ENCODE assay signal across 37 cellular contexts in the genomic region with DNA sequence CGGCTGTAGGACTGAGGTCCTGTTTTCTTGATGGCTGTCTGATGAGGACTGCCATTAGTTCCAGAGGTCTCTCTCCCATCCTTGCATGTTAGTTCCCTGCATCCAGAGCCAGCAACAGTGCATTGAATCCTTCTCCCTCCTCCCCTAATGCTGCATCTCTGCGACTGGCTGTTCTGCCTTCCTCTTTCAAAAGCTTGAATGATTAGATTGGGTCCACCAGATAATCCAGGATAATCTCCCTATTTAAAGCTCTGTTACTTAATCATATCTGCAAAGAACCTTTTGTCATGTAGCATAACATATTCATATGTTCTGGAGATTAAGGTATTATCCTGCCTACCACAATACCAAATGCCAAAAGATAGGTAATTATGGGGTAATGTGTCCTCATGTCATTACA.
"Had no signal": no experiment of that assay in that cellular context is flagged by ENCODE, and none has a peak within 500 bp of the region (broad histone marks: within the 10 kb centered on the region; RNA-seq: fewer than 3 reads in every experiment).

No MANE protein-coding gene starts in this region.

- H3K4me3 Mint-ChIP-seq: activated CD4-positive, alpha-beta memory T cell treated with anti-CD3 and anti-CD28 coated beads, Interleukin-2, amount 10 ng/mL, durations not matched to agents 7 days and 5 days; activated CD4-positive, alpha-beta T cell treated with anti-CD3 and anti-CD28 coated beads for 36 hours; activated CD4-positive, alpha-beta T cell treated with anti-CD3 and anti-CD28 coated beads, Interleukin-2, amount 10 ng/mL, durations not matched to agents 7 days and 5 days; activated CD8-positive, alpha-beta memory T cell treated with anti-CD3 and anti-CD28 coated beads, Interleukin-2, amount 10 ng/mL, durations not matched to agents 7 days and 5 days; activated CD8-positive, alpha-beta T cell treated with anti-CD3 and anti-CD28 coated beads, Interleukin-2, amount 10 ng/mL, durations not matched to agents 7 days and 5 days; activated naive CD4-positive, alpha-beta T cell treated with anti-CD3 and anti-CD28 coated beads, Interleukin-2, amount 10 ng/mL, durations not matched to agents 7 days and 5 days; activated naive CD4-positive, alpha-beta T cell treated with anti-CD3 and anti-CD28 coated beads, Interleukin-2, amount 50 U/mL, for 24 hours; activated naive CD8-positive, alpha-beta T cell; activated naive CD8-positive, alpha-beta T cell treated with anti-CD3 and anti-CD28 coated beads, Interleukin-2, amount 10 ng/mL, durations not matched to agents 7 days and 5 days; activated naive CD8-positive, alpha-beta T cell treated with anti-CD3 and anti-CD28 coated beads, Interleukin-2, amount 50 U/mL, for 24 hours; activated T-cell treated with anti-CD3 and anti-CD28 coated beads, Interleukin-2, amount 50 U/mL, for 24 hours; brain; central memory CD8-positive, alpha-beta T cell; T-helper 1 cell treated with Interleukin-12 subunit alpha and Interleukin-12 subunit beta and Interleukin-4 antibody, amounts not matched to agents 30 μg/mL and 1 μg/mL, for 36 hours; T-helper 2 cell treated with Interferon-gamma antibody and Interleukin-4, amounts not matched to agents 5 μg/mL and 100 μg/mL, for 36 hours; WTC11 had no signal

- H3K36me3 Mint-ChIP-seq: activated CD8-positive, alpha-beta memory T cell treated with anti-CD3 and anti-CD28 coated beads, Interleukin-2, amount 10 ng/mL, durations not matched to agents 7 days and 5 days; activated naive CD4-positive, alpha-beta T cell treated with anti-CD3 and anti-CD28 coated beads, Interleukin-2, amount 10 ng/mL, durations not matched to agents 7 days and 5 days; activated naive CD4-positive, alpha-beta T cell treated with anti-CD3 and anti-CD28 coated beads, Interleukin-2, amount 50 U/mL, for 24 hours; activated naive CD8-positive, alpha-beta T cell; activated naive CD8-positive, alpha-beta T cell treated with anti-CD3 and anti-CD28 coated beads, Interleukin-2, amount 10 ng/mL, durations not matched to agents 7 days and 5 days; brain; WTC11 had no signal

- ATAC-seq: activated CD4-positive, alpha-beta T cell treated with anti-CD3 and anti-CD28 coated beads for 36 hours; activated CD4-positive, CD25-positive, alpha-beta regulatory T cell treated with anti-CD3 and anti-CD28 coated beads, Interleukin-2, amount 50 U/mL, for 24 hours; activated CD8-positive, alpha-beta memory T cell treated with anti-CD3 and anti-CD28 coated beads, Interleukin-2, amount 10 ng/mL, durations not matched to agents 7 days and 5 days; activated CD8-positive, alpha-beta T cell treated with anti-CD3 and anti-CD28 coated beads, Interleukin-2, amount 10 ng/mL, durations not matched to agents 7 days and 5 days; activated naive CD8-positive, alpha-beta T cell treated with anti-CD3 and anti-CD28 coated beads, Interleukin-2, amount 50 U/mL, for 24 hours; WTC11 had no signal

- H3K27me3 Mint-ChIP-seq: activated CD4-positive, alpha-beta memory T cell treated with anti-CD3 and anti-CD28 coated beads, Interleukin-2, amount 10 ng/mL, durations not matched to agents 7 days and 5 days; activated CD4-positive, alpha-beta T cell treated with anti-CD3 and anti-CD28 coated beads for 36 hours; activated CD4-positive, alpha-beta T cell treated with anti-CD3 and anti-CD28 coated beads, Interleukin-2, amount 10 ng/mL, durations not matched to agents 7 days and 5 days; activated CD8-positive, alpha-beta memory T cell treated with anti-CD3 and anti-CD28 coated beads, Interleukin-2, amount 10 ng/mL, durations not matched to agents 7 days and 5 days; activated naive CD4-positive, alpha-beta T cell treated with anti-CD3 and anti-CD28 coated beads, Interleukin-2, amount 10 ng/mL, durations not matched to agents 7 days and 5 days; activated naive CD4-positive, alpha-beta T cell treated with anti-CD3 and anti-CD28 coated beads, Interleukin-2, amount 50 U/mL, for 24 hours; activated naive CD8-positive, alpha-beta T cell; activated naive CD8-positive, alpha-beta T cell treated with anti-CD3 and anti-CD28 coated beads, Interleukin-2, amount 10 ng/mL, durations not matched to agents 7 days and 5 days; activated naive CD8-positive, alpha-beta T cell treated with anti-CD3 and anti-CD28 coated beads, Interleukin-2, amount 50 U/mL, for 24 hours; activated T-cell treated with anti-CD3 and anti-CD28 coated beads, Interleukin-2, amount 50 U/mL, for 24 hours; central memory CD8-positive, alpha-beta T cell had no signal

- H3K27me3 ChIP-seq: ascending aorta, cardiac muscle cell had no signal

- H3K36me3 ChIP-seq: ascending aorta, cardiac muscle cell had no signal

- H3K27ac ChIP-seq: ascending aorta, cardiac muscle cell, VCaP had no signal

- DNase-seq: activated CD4-positive, alpha-beta memory T cell treated with anti-CD3 and anti-CD28 coated beads, Interleukin-2, amount 10 ng/mL, durations not matched to agents 7 days and 5 days; activated CD4-positive, alpha-beta T cell treated with anti-CD3 and anti-CD28 coated beads for 1 hour; activated CD4-positive, alpha-beta T cell treated with anti-CD3 and anti-CD28 coated beads for 36 hours; activated CD4-positive, alpha-beta T cell treated with anti-CD3 and anti-CD28 coated beads for 48 hours; activated CD4-positive, alpha-beta T cell treated with anti-CD3 and anti-CD28 coated beads, Interleukin-2, amount 10 ng/mL, durations not matched to agents 7 days and 5 days; activated CD4-positive, alpha-beta T cell treated with anti-CD3 and anti-CD28 coated beads, Interleukin-2, amount 50 U/mL, for 48 hours; activated CD4-positive, CD25-positive, alpha-beta regulatory T cell; activated CD8-positive, alpha-beta memory T cell treated with anti-CD3 and anti-CD28 coated beads for 24 hours; activated CD8-positive, alpha-beta memory T cell treated with anti-CD3 and anti-CD28 coated beads, Interleukin-2, amount 10 ng/mL, durations not matched to agents 7 days and 5 days; activated CD8-positive, alpha-beta memory T cell treated with anti-CD3 and anti-CD28 coated beads, Interleukin-2, amount 50 U/mL, for 48 hours; activated CD8-positive, alpha-beta T cell treated with anti-CD3 and anti-CD28 coated beads, Interleukin-2, amount 10 ng/mL, durations not matched to agents 7 days and 5 days; activated effector memory CD4-positive, alpha-beta T cell treated with Interleukin-2 at 50 U/mL for 16 hours; activated gamma-delta T cell; activated naive CD4-positive, alpha-beta T cell treated with anti-CD3 and anti-CD28 coated beads, Interleukin-2, amount 10 ng/mL, durations not matched to agents 7 days and 5 days; activated naive CD4-positive, alpha-beta T cell treated with Interleukin-2 at 50 U/mL for 16 hours; activated naive CD8-positive, alpha-beta T cell treated with anti-CD3 and anti-CD28 coated beads, Interleukin-2, amount 10 ng/mL, durations not matched to agents 7 days and 5 days; activated naive CD8-positive, alpha-beta T cell treated with anti-CD3 and anti-CD28 coated beads, Interleukin-2, amount 50 U/mL, for 24 hours; activated T-cell treated with anti-CD3 and anti-CD28 coated beads, Interleukin-2, amount 50 U/mL, for 24 hours; activated T-cell treated with anti-CD3 and anti-CD28 coated beads, Interleukin-2, amount 50 U/mL, for 48 hours; amygdala; anterior cingulate cortex; caudate nucleus; cerebellar nuclear complex; T-helper 2 cell; T-helper 9 cell had no signal

- H3K9me3 Mint-ChIP-seq: activated CD4-positive, alpha-beta memory T cell treated with anti-CD3 and anti-CD28 coated beads, Interleukin-2, amount 10 ng/mL, durations not matched to agents 7 days and 5 days; activated CD4-positive, alpha-beta T cell treated with anti-CD3 and anti-CD28 coated beads, Interleukin-2, amount 10 ng/mL, durations not matched to agents 7 days and 5 days; activated T-helper 2 cell treated with anti-CD3 and anti-CD28 coated beads, Interferon-gamma antibody, Interleukin-2, Interleukin-4, amounts not matched to agents 10 μg/mL and 5 μg/mL and 100 μg/mL, durations not matched to agents 14 hours and 24 hours and 36 hours; brain; T-helper 1 cell treated with Interleukin-12 subunit alpha and Interleukin-12 subunit beta and Interleukin-4 antibody, amounts not matched to agents 30 μg/mL and 1 μg/mL, for 36 hours; T-helper 2 cell treated with Interferon-gamma antibody and Interleukin-4, amounts not matched to agents 5 μg/mL and 100 μg/mL, for 36 hours; WTC11 had no signal

- H3K4me1 Mint-ChIP-seq: activated CD4-positive, alpha-beta memory T cell treated with anti-CD3 and anti-CD28 coated beads, Interleukin-2, amount 10 ng/mL, durations not matched to agents 7 days and 5 days; activated CD4-positive, alpha-beta T cell treated with anti-CD3 and anti-CD28 coated beads for 36 hours; activated CD4-positive, alpha-beta T cell treated with anti-CD3 and anti-CD28 coated beads, Interleukin-2, amount 10 ng/mL, durations not matched to agents 7 days and 5 days; activated CD8-positive, alpha-beta memory T cell treated with anti-CD3 and anti-CD28 coated beads, Interleukin-2, amount 10 ng/mL, durations not matched to agents 7 days and 5 days; activated naive CD4-positive, alpha-beta T cell treated with anti-CD3 and anti-CD28 coated beads, Interleukin-2, amount 10 ng/mL, durations not matched to agents 7 days and 5 days; activated naive CD4-positive, alpha-beta T cell treated with anti-CD3 and anti-CD28 coated beads, Interleukin-2, amount 50 U/mL, for 24 hours; activated naive CD8-positive, alpha-beta T cell treated with anti-CD3 and anti-CD28 coated beads, Interleukin-2, amount 10 ng/mL, durations not matched to agents 7 days and 5 days; activated naive CD8-positive, alpha-beta T cell treated with anti-CD3 and anti-CD28 coated beads, Interleukin-2, amount 50 U/mL, for 24 hours; brain; central memory CD8-positive, alpha-beta T cell; WTC11 had no signal

- H3K4me3 ChIP-seq: ascending aorta, cardiac muscle cell had no signal

- H3K27ac Mint-ChIP-seq: activated CD4-positive, alpha-beta memory T cell treated with anti-CD3 and anti-CD28 coated beads, Interleukin-2, amount 10 ng/mL, durations not matched to agents 7 days and 5 days; activated CD4-positive, alpha-beta T cell treated with anti-CD3 and anti-CD28 coated beads for 36 hours; activated CD4-positive, alpha-beta T cell treated with anti-CD3 and anti-CD28 coated beads, Interleukin-2, amount 10 ng/mL, durations not matched to agents 7 days and 5 days; activated CD8-positive, alpha-beta memory T cell treated with anti-CD3 and anti-CD28 coated beads, Interleukin-2, amount 10 ng/mL, durations not matched to agents 7 days and 5 days; activated CD8-positive, alpha-beta T cell treated with anti-CD3 and anti-CD28 coated beads, Interleukin-2, amount 10 ng/mL, durations not matched to agents 7 days and 5 days; activated naive CD4-positive, alpha-beta T cell treated with anti-CD3 and anti-CD28 coated beads, Interleukin-2, amount 10 ng/mL, durations not matched to agents 7 days and 5 days; activated naive CD4-positive, alpha-beta T cell treated with anti-CD3 and anti-CD28 coated beads, Interleukin-2, amount 50 U/mL, for 24 hours; activated naive CD8-positive, alpha-beta T cell; activated naive CD8-positive, alpha-beta T cell treated with anti-CD3 and anti-CD28 coated beads, Interleukin-2, amount 10 ng/mL, durations not matched to agents 7 days and 5 days; activated naive CD8-positive, alpha-beta T cell treated with anti-CD3 and anti-CD28 coated beads, Interleukin-2, amount 50 U/mL, for 24 hours; activated T-cell treated with anti-CD3 and anti-CD28 coated beads, Interleukin-2, amount 50 U/mL, for 24 hours; activated T-helper 2 cell treated with anti-CD3 and anti-CD28 coated beads, Interferon-gamma antibody, Interleukin-2, Interleukin-4, amounts not matched to agents 10 μg/mL and 5 μg/mL and 100 μg/mL, durations not matched to agents 14 hours and 24 hours and 36 hours; brain; T-helper 1 cell treated with Interleukin-12 subunit alpha and Interleukin-12 subunit beta and Interleukin-4 antibody, amounts not matched to agents 30 μg/mL and 1 μg/mL, for 36 hours; T-helper 2 cell treated with Interferon-gamma antibody and Interleukin-4, amounts not matched to agents 5 μg/mL and 100 μg/mL, for 36 hours; WTC11 had no signal

- H3K9me3 ChIP-seq: ascending aorta had no signal

- H3K4me1 ChIP-seq: ascending aorta had no signal
